10 cellular contexts compared by ENCODE assay signal in the genomic region with DNA sequence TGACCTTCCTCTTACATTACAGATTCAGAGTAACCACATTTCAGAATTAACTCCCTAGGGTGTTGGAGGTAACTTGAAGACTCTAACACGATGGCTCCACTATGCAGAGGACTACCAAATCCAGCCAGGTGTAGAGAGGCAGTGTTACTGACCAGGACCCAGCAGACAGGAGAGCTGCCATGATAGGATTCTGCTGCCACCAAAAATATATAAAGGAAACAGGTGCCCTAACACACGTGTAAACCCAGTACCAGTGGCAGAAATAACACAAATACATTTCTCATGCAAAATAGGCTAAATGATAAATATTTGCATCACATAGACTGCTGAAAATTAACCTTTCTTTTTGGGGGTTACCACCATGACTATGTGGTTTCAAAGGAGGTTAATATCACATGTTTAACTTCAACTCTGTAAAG. TPM values are rescaled to one million over a fixed set of nuclear protein-coding genes. Genes with fewer than 3 reads are reported as not detected.
DNase-seq lines count a peak whose midpoint lies in the region; ATAC-seq and TF ChIP-seq lines count a peak whose summit lies in the region.
"Had no signal": no experiment of that assay in that cellular context is flagged by ENCODE, and none has a peak within 500 bp of the region (broad histone marks: within the 10 kb centered on the region; RNA-seq: fewer than 3 reads in every experiment).

No MANE protein-coding gene starts in this region.

- no peak overlapping the region for H3K4me3 ChIP-seq in breast epithelium

- H3K4me1 Mint-ChIP-seq in stimulated activated memory B cell treated with anti-CD40 and anti-IgM and Interleukin-4, amounts not matched to agents 10 μg/mL and 1 μg/mL and 100 μg/mL, for 72 hours: peaks cover 13% of the 10 kb centered on the region

- H3K36me3 ChIP-seq in breast epithelium: no peaks in the 10 kb centered on the region

- H3K27me3 Mint-ChIP-seq in stimulated activated memory B cell treated with anti-CD40 and anti-IgM and Interleukin-4, amounts not matched to agents 10 μg/mL and 1 μg/mL and 100 μg/mL, for 72 hours: no peaks in the 10 kb centered on the region
- H3K27me3 Mint-ChIP-seq: activated naive CD8-positive, alpha-beta T cell treated with anti-CD3 and anti-CD28 coated beads, Interleukin-2, amount 10 ng/mL, durations not matched to agents 7 days and 5 days had no signal

- ATAC-seq in HG02588 (IDR thresholded peaks at IDR 0.05; ENCODE audit: unreplicated experiment) (peak; percentile 61), HG03432 (IDR thresholded peaks at IDR 0.05; ENCODE audit: unreplicated experiment) (peak; percentile 67)
- peak; percentile 66 for ATAC-seq in stimulated activated memory B cell treated with anti-CD40 and anti-IgM and Interleukin-4, amounts not matched to agents 10 μg/mL and 1 μg/mL and 100 μg/mL, for 72 hours
- ATAC-seq: right cardiac atrium had no signal

- no peaks in the 10 kb centered on the region for H3K27me3 ChIP-seq in breast epithelium

- no peak for TF ChIP-seq POLR2A in breast epithelium (IDR thresholded peaks at IDR 0.05)

- intact Hi-C loops in breast epithelium (cut with DNase I; ENCODE audit: low total_unique reads): no loop called here

- H3K27ac Mint-ChIP-seq in stimulated activated memory B cell treated with anti-CD40 and anti-IgM and Interleukin-4, amounts not matched to agents 10 μg/mL and 1 μg/mL and 100 μg/mL, for 72 hours: no peak overlapping the region
- H3K27ac Mint-ChIP-seq: activated naive CD8-positive, alpha-beta T cell treated with anti-CD3 and anti-CD28 coated beads, Interleukin-2, amount 10 ng/mL, durations not matched to agents 7 days and 5 days had no signal

- H3K36me3 Mint-ChIP-seq in stimulated activated memory B cell treated with anti-CD40 and anti-IgM and Interleukin-4, amounts not matched to agents 10 μg/mL and 1 μg/mL and 100 μg/mL, for 72 hours: peaks cover 16% of the 10 kb centered on the region

- no peak overlapping the region for H3K27ac ChIP-seq in breast epithelium

- no peak overlapping the region for H3K4me3 Mint-ChIP-seq in stimulated activated memory B cell treated with anti-CD40 and anti-IgM and Interleukin-4, amounts not matched to agents 10 μg/mL and 1 μg/mL and 100 μg/mL, for 72 hours
- H3K4me3 Mint-ChIP-seq: activated naive CD8-positive, alpha-beta T cell treated with anti-CD3 and anti-CD28 coated beads, Interleukin-2, amount 10 ng/mL, durations not matched to agents 7 days and 5 days had no signal

- no peaks in the 10 kb centered on the region for H3K9me3 ChIP-seq in breast epithelium

- DNase-seq in NCI-H2171 treated with DMSO at 0.1 percent for 48 hours (lab: John Stamatoyannopoulos, UW): peak; percentile 6
- no peak for DNase-seq in NCI-H2171 (lab: John Stamatoyannopoulos, UW)
- no peak for DNase-seq in dermis blood vessel endothelial cell
- DNase-seq in breast epithelium (ENCODE audit: low spot score in 2 of 2): no peak
- DNase-seq in activated T-cell treated with anti-CD3 and anti-CD28 coated beads, Interleukin-2, amount 50 U/mL, for 1 hour: no peak
- DNase-seq: activated naive CD8-positive, alpha-beta T cell treated with anti-CD3 and anti-CD28 coated beads, Interleukin-2, amount 10 ng/mL, durations not matched to agents 7 days and 5 days; right cardiac atrium had no signal

- H3K4me1 ChIP-seq in breast epithelium: no peaks in the 10 kb centered on the region

- no peaks in the 10 kb centered on the region for H3K9me3 Mint-ChIP-seq in stimulated activated memory B cell treated with anti-CD40 and anti-IgM and Interleukin-4, amounts not matched to agents 10 μg/mL and 1 μg/mL and 100 μg/mL, for 72 hours
- H3K9me3 Mint-ChIP-seq: activated naive CD8-positive, alpha-beta T cell treated with anti-CD3 and anti-CD28 coated beads, Interleukin-2, amount 10 ng/mL, durations not matched to agents 7 days and 5 days had no signal

- no peak for TF ChIP-seq CTCF in breast epithelium (IDR thresholded peaks at IDR 0.05)

RNA-seq across cellular contexts. Expression of gene ZBTB14, which starts 7.0 kb away (rescaled TPM):
- total RNA-seq in dermis blood vessel endothelial cell (15.6 and 17.9 TPM in 2 replicates), breast epithelium (10 to 100 TPM in 2 of 3 donors, 1 to 10 TPM in 1; 9.2 to 15.2 (median 14.9) TPM)
